In the genomic region with DNA sequence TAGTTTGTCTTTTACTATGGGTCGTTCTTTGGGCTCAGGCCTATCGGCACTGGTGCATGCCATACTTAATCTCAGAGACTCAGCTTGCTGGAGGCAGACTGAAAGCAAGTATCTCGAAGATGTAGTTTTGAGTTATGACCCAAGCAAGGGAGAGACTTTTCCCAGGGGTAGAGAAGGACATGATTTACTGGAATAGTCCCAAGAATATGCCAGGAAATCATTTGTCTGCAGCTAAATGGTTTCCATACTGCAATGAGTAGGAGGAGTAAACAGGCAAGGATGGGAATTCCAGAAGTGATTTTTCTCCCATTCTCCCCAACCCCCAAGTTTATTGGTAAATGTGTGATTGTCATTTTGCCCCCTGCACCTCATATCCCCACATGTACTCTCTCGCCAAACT, we compare ENCODE assay signal across 30 cellular contexts. TPM values are rescaled to one million over a fixed set of nuclear protein-coding genes. Genes with fewer than 3 reads are reported as not detected.
A peak's percentile ranks its signal among the peaks of the same experiment; 100 is the strongest.
DNase-seq lines count a peak whose midpoint lies in the region; ATAC-seq and TF ChIP-seq lines count a peak whose summit lies in the region.
"Had no signal": no experiment of that assay in that cellular context is flagged by ENCODE, and none has a peak within 500 bp of the region (broad histone marks: within the 10 kb centered on the region; RNA-seq: fewer than 3 reads in every experiment).

No MANE protein-coding gene starts in this region.

- H3K18ac ChIP-seq in trophoblast cell (ENCODE audit: low read length), result no peak overlapping the region

- H3K9me3 ChIP-seq in iPS-20b (ENCODE audit: insufficient read depth, low read depth, low read length), result no peaks in the 10 kb centered on the region
- peaks cover 2% of the 10 kb centered on the region for H3K9me3 ChIP-seq in trophoblast cell (ENCODE audit: insufficient read depth, low read depth, low read length)
- no peaks in the 10 kb centered on the region for H3K9me3 ChIP-seq in right cardiac atrium (ENCODE audit: control insufficient read depth, low read length)
- H3K9me3 ChIP-seq: BLaER1 treated with 17β-estradiol and CSF1 and Interleukin-3, amounts not matched to agents 10 nM and 100 nM; body of pancreas; heart right ventricle; left lung; suprapubic skin; vagina had no signal

- no peak overlapping the region for H2AK5ac ChIP-seq in trophoblast cell (ENCODE audit: low read length)

- peak overlapping the region; percentile 15 for H4K91ac ChIP-seq in trophoblast cell (ENCODE audit: low read depth, low read length)

- H3K4me3 ChIP-seq in AG10803 (ENCODE audit: low read length) (no peak overlapping the region), iPS-20b (ENCODE audit: low read length) (no peak overlapping the region), trophoblast cell (ENCODE audit: low read depth, low read length) (no peak overlapping the region), right cardiac atrium (ENCODE audit: low read length) (no peak overlapping the region)
- H3K4me3 ChIP-seq: BLaER1 treated with 17β-estradiol and CSF1 and Interleukin-3, amounts not matched to agents 10 nM and 100 nM; body of pancreas; heart right ventricle; left lung; PC-9; suprapubic skin; vagina had no signal

- H3K27ac Mint-ChIP-seq in activated naive CD4-positive, alpha-beta T cell treated with anti-CD3 and anti-CD28 coated beads, Interleukin-2, amount 10 ng/mL, durations not matched to agents 7 days and 5 days, result no peak overlapping the region

- H3K27ac ChIP-seq in iPS-20b (ENCODE audit: low read length) (no peak overlapping the region), trophoblast cell (ENCODE audit: low read depth, low read length) (no peak overlapping the region), right cardiac atrium (ENCODE audit: low read length) (no peak overlapping the region)
- H3K27ac ChIP-seq: BLaER1 treated with 17β-estradiol and CSF1 and Interleukin-3, amounts not matched to agents 10 nM and 100 nM; body of pancreas; epithelial cell of prostate; foreskin keratinocyte; heart right ventricle; left lung; PC-9; suprapubic skin; vagina; VCaP had no signal

- H2BK120ac ChIP-seq in trophoblast cell (ENCODE audit: insufficient read depth, low read length, poor library complexity), result no peak overlapping the region

- WGBS in trophoblast cell (ENCODE audit: extremely low coverage, insufficient coverage, insufficient read length), result no CpG with 5 or more reads among the region's 4 CpGs
- 73% methylated on average over 4 of the region's 4 CpGs for WGBS in right cardiac atrium

- CTCF ChIA-PET in activated naive CD4-positive, alpha-beta T cell treated with anti-CD3 and anti-CD28 coated beads, Interleukin-2, amount 10 ng/mL, durations not matched to agents 7 days and 5 days (lab: Charles Lee), result interaction anchor here (1.3 kb wide), 1 partner anchor 38 kb away, joined by 4 read pairs; no protein-coding TSS in a partner anchor

- no peak overlapping the region for H4K12ac ChIP-seq in trophoblast cell (ENCODE audit: low read depth, low read length)

- H3K36me3 Mint-ChIP-seq in activated naive CD4-positive, alpha-beta T cell treated with anti-CD3 and anti-CD28 coated beads, Interleukin-2, amount 10 ng/mL, durations not matched to agents 7 days and 5 days, result no peaks in the 10 kb centered on the region

- peaks cover 53% of the 10 kb centered on the region for H3K4me1 ChIP-seq in iPS-20b (ENCODE audit: insufficient read depth, low read length)
- H3K4me1 ChIP-seq in trophoblast cell (ENCODE audit: control insufficient read depth in 1 of 2, insufficient read depth in 2 of 2, low read length in 2 of 2), result peaks cover 25 to 29% of the 10 kb centered on the region in 2 experiments
- peaks cover 7% of the 10 kb centered on the region for H3K4me1 ChIP-seq in right cardiac atrium (ENCODE audit: control insufficient read depth, insufficient read depth, low read length)
- H3K4me1 ChIP-seq: vagina had no signal

- H3K4me2 ChIP-seq in trophoblast cell (ENCODE audit: low read length), result no peak overlapping the region
- H3K4me2 ChIP-seq: BLaER1 treated with 17β-estradiol and CSF1 and Interleukin-3, amounts not matched to agents 10 nM and 100 nM; PC-9 had no signal

- ATAC-seq in HG02884 (IDR thresholded peaks at IDR 0.05; ENCODE audit: unreplicated experiment) (no peak), right cardiac atrium (no peak)
- ATAC-seq: body of pancreas, foreskin keratinocyte, heart right ventricle, left lung had no signal

- H3K27me3 Mint-ChIP-seq in activated naive CD4-positive, alpha-beta T cell treated with anti-CD3 and anti-CD28 coated beads, Interleukin-2, amount 10 ng/mL, durations not matched to agents 7 days and 5 days, result peaks cover 25% of the 10 kb centered on the region

- H3K9ac ChIP-seq in iPS-20b (ENCODE audit: low read depth, low read length) (peak overlapping the region; percentile 14; the same call in 1 of the 2 replicates), trophoblast cell (ENCODE audit: low read length) (no peak overlapping the region)
- H3K9ac ChIP-seq: BLaER1 treated with 17β-estradiol and CSF1 and Interleukin-3, amounts not matched to agents 10 nM and 100 nM had no signal

- intact Hi-C loops in right cardiac atrium (cut with DNase I), result loop anchor here in 1 of 4 donors (10.0 kb wide), 1 partner anchor 301 kb away; no protein-coding TSS in a partner anchor

- no peak overlapping the region for H3K23ac ChIP-seq in trophoblast cell (ENCODE audit: low read length)

- no peak overlapping the region for H2AFZ ChIP-seq in trophoblast cell (ENCODE audit: insufficient read depth, low read length, poor library complexity)
- H2AFZ ChIP-seq: PC-9 had no signal

- H3K36me3 ChIP-seq in iPS-20b (ENCODE audit: insufficient read depth, low read depth, low read length) (no peaks in the 10 kb centered on the region), trophoblast cell (ENCODE audit: control insufficient read depth in 1 of 2, insufficient read depth in 2 of 2, low read length in 2 of 2) (no peaks in the 10 kb centered on the region)
- H3K36me3 ChIP-seq: BLaER1 treated with 17β-estradiol and CSF1 and Interleukin-3, amounts not matched to agents 10 nM and 100 nM; heart right ventricle; left lung; suprapubic skin; vagina had no signal

- no peak overlapping the region for H4K8ac ChIP-seq in trophoblast cell (ENCODE audit: low read depth, low read length)

- no peak overlapping the region for H2BK5ac ChIP-seq in trophoblast cell (ENCODE audit: low read depth, low read length, poor library complexity)

- H3K14ac ChIP-seq in trophoblast cell (ENCODE audit: low read length), result no peak overlapping the region

- H3K4ac ChIP-seq in trophoblast cell (ENCODE audit: low read depth, low read length), result no peak overlapping the region

- no peak for TF ChIP-seq CTCF in AG10803 (conservative IDR thresholded peaks at IDR 0.05; ENCODE audit: low read length)

- H3K9me3 Mint-ChIP-seq in activated naive CD4-positive, alpha-beta T cell treated with anti-CD3 and anti-CD28 coated beads, Interleukin-2, amount 10 ng/mL, durations not matched to agents 7 days and 5 days, result no peaks in the 10 kb centered on the region

- H3K4me1 Mint-ChIP-seq in activated naive CD4-positive, alpha-beta T cell treated with anti-CD3 and anti-CD28 coated beads, Interleukin-2, amount 10 ng/mL, durations not matched to agents 7 days and 5 days, result no peaks in the 10 kb centered on the region

- DNase-seq in AG10803 (ENCODE audit: low read depth) (peak; percentile 71), amniotic epithelial cell (ENCODE audit: low read depth) (peak; percentile 86), trophoblast cell (no peak), NCI-H2107 (lab: John Stamatoyannopoulos, UW) (no peak), right cardiac atrium (no peak)
- no peak for DNase-seq in activated naive CD4-positive, alpha-beta T cell treated with anti-CD3 and anti-CD28 coated beads, Interleukin-2, amount 10 ng/mL, durations not matched to agents 7 days and 5 days
- DNase-seq: ACHN; activated CD4-positive, alpha-beta T cell treated with anti-CD3 and anti-CD28 coated beads for 48 hours; activated effector memory CD4-positive, alpha-beta T cell treated with anti-CD3 and anti-CD28 coated beads, Interleukin-2, amount 50 U/mL, for 16 hours; activated T-cell treated with anti-CD3 and anti-CD28 coated beads, Interleukin-2, amount 50 U/mL, for 1 hour; body of pancreas; cerebellar nuclear complex; foreskin keratinocyte; GF-D8; heart right ventricle; left lung; mesendoderm; NCI-H146; NCI-H2171 treated with DMSO at 0.1 percent for 48 hours; NCI-H524 treated with DMSO at 0.1 percent for 48 hours; PC-9; SHP77; stimulated activated naive CD4-positive, alpha-beta T cell had no signal

- H3K4me3 Mint-ChIP-seq in activated naive CD4-positive, alpha-beta T cell treated with anti-CD3 and anti-CD28 coated beads, Interleukin-2, amount 10 ng/mL, durations not matched to agents 7 days and 5 days, result no peak overlapping the region

- peak overlapping the region; percentile 3 for H2BK12ac ChIP-seq in trophoblast cell (ENCODE audit: low read length)

- peaks cover 2% of the 10 kb centered on the region for H3K79me2 ChIP-seq in trophoblast cell (ENCODE audit: control insufficient read depth, insufficient read depth, low read length, poor library complexity)

- H3K27me3 ChIP-seq in iPS-20b (ENCODE audit: insufficient read depth, low read length), result no peaks in the 10 kb centered on the region
- no peaks in the 10 kb centered on the region for H3K27me3 ChIP-seq in trophoblast cell (ENCODE audit: insufficient read depth, low read length)
- no peaks in the 10 kb centered on the region for H3K27me3 ChIP-seq in right cardiac atrium (ENCODE audit: control insufficient read depth, insufficient read depth)
- H3K27me3 ChIP-seq: BLaER1 treated with 17β-estradiol and CSF1 and Interleukin-3, amounts not matched to agents 10 nM and 100 nM; body of pancreas; foreskin keratinocyte; heart right ventricle; left lung; suprapubic skin; vagina had no signal

- H3K79me1 ChIP-seq in trophoblast cell (ENCODE audit: low read length), result peaks cover 33% of the 10 kb centered on the region

RNA-seq across cellular contexts. Expression of gene LACTB, which starts 35.4 kb away (rescaled TPM):
- 24.4 and 24.9 TPM in 2 replicates for polyA plus RNA-seq in trophoblast cell (2013)
- 10 to 100 TPM; 15.1 to 15.9 (median 15.8) TPM for total RNA-seq in right cardiac atrium
- 23.4 TPM for polyA plus RNA-seq in right cardiac atrium

RNA-seq across cellular contexts. Expression of gene TPM1, which starts 43.7 kb away (rescaled TPM):
- polyA plus RNA-seq in trophoblast cell (2013), result 3,520 and 3,660 TPM in 2 replicates
- 1,000 to 10,000 TPM; 6,360 to 7,970 (median 7,200) TPM for total RNA-seq in right cardiac atrium
- 10,076 TPM for polyA plus RNA-seq in right cardiac atrium

Comparison
In these comparisons a context has a peak if more than half of its experiments do, and no peak if none do; other contexts are left out.
1. DNase-seq: peak in AG10803 (single experiment) and amniotic epithelial cell (single experiment); none in trophoblast cell (0 of 2), NCI-H2107 (single experiment), activated naive CD4-positive, alpha-beta T cell treated with anti-CD3 and anti-CD28 coated beads, Interleukin-2, amount 10 ng/mL, durations not matched to agents 7 days and 5 days (single experiment) and right cardiac atrium (0 of 3).